In genomic region chr16:4337540-4338088, GRCh38 we compare ENCODE assay signal across 18 cellular contexts.
"Had no signal": no experiment of that assay in that cellular context is flagged by ENCODE, and none has a peak within 500 bp of the region (broad histone marks: within the 10 kb centered on the region; RNA-seq: fewer than 3 reads in every experiment).

No MANE protein-coding gene starts in this region.

- DNase-seq: activated CD4-positive, CD25-positive, alpha-beta regulatory T cell treated with anti-CD3 and anti-CD28 coated beads, Interleukin-2, amount 50 U/mL, for 72 hours; activated gamma-delta T cell; erythroblast; foreskin melanocyte; glutamatergic neuron; hypothalamus; islet precursor cell; left colon; naive B cell; stimulated activated CD4-positive, alpha-beta T cell treated with anti-CD3 and anti-CD28 coated beads, Interleukin-4, amount 100 ng/mL, for 1 hour; T1000; testis had no signal

- H3K27me3 ChIP-seq: ascending aorta, testis had no signal

- H3K4me3 ChIP-seq: ascending aorta, coronary artery, smooth muscle cell, testis had no signal

- H3K27ac ChIP-seq: testis had no signal

- H3K27ac Mint-ChIP-seq: activated naive CD4-positive, alpha-beta T cell treated with anti-CD3 and anti-CD28 coated beads, Interleukin-2, amount 50 U/mL, for 24 hours; naive B cell; type B pancreatic cell had no signal

- H3K36me3 Mint-ChIP-seq: activated naive CD4-positive, alpha-beta T cell treated with anti-CD3 and anti-CD28 coated beads, Interleukin-2, amount 50 U/mL, for 24 hours; naive B cell; type B pancreatic cell had no signal

- H3K9me3 ChIP-seq: ascending aorta, testis had no signal

- H3K27me3 Mint-ChIP-seq: activated naive CD4-positive, alpha-beta T cell treated with anti-CD3 and anti-CD28 coated beads, Interleukin-2, amount 50 U/mL, for 24 hours; naive B cell; type B pancreatic cell had no signal

- H3K9me3 Mint-ChIP-seq: activated naive CD4-positive, alpha-beta T cell treated with anti-CD3 and anti-CD28 coated beads, Interleukin-2, amount 50 U/mL, for 24 hours; naive B cell; neural crest cell; type B pancreatic cell had no signal

- H3K4me1 Mint-ChIP-seq: activated naive CD4-positive, alpha-beta T cell treated with anti-CD3 and anti-CD28 coated beads, Interleukin-2, amount 50 U/mL, for 24 hours; naive B cell; neural crest cell had no signal

- ATAC-seq: left colon had no signal

- H3K4me3 Mint-ChIP-seq: activated naive CD4-positive, alpha-beta T cell treated with anti-CD3 and anti-CD28 coated beads, Interleukin-2, amount 50 U/mL, for 24 hours; naive B cell; neural crest cell; type B pancreatic cell had no signal
